Comparison of ENCODE assay signal across 6 cellular contexts in genomic region chr11:119055901-119056300, GRCh38. TPM values are rescaled to one million over a fixed set of nuclear protein-coding genes. Genes with fewer than 3 reads are reported as not detected.
DNase-seq lines count a peak whose midpoint lies in the region; ATAC-seq lines count a peak whose summit lies in the region.

No MANE protein-coding gene starts in this region.

- H3K4me1 Mint-ChIP-seq in effector memory CD8-positive, alpha-beta T cell (ENCODE audit: low read depth in 2 of 2), result peaks cover 27 to 41% of the 10 kb centered on the region in 2 donors

- peaks cover 66% of the 10 kb centered on the region for H3K36me3 Mint-ChIP-seq in effector memory CD8-positive, alpha-beta T cell (ENCODE audit: insufficient read depth)

- peak overlapping the region; percentile 97 for H3K27ac Mint-ChIP-seq in effector memory CD8-positive, alpha-beta T cell

- DNase-seq in D341Med (ENCODE audit: low spot score) (peak; percentile 57), NCI-H226 (peak; percentile 32), renal cortical epithelial cell (ENCODE audit: low read depth) (peak; percentile 66), NCI-H2107 treated with DMSO at 0.1 percent for 48 hours (lab: John Stamatoyannopoulos, UW; ENCODE audit: unreplicated experiment) (no peak), mesenteric fat pad (ENCODE audit: low spot score) (no peak)
- peak in 1 of 3 experiments; percentile 15 for DNase-seq in effector memory CD8-positive, alpha-beta T cell

- H3K4me3 Mint-ChIP-seq in effector memory CD8-positive, alpha-beta T cell, result peak overlapping the region; percentile 95 to 97

- no peaks in the 10 kb centered on the region for H3K9me3 Mint-ChIP-seq in effector memory CD8-positive, alpha-beta T cell

- ATAC-seq in effector memory CD8-positive, alpha-beta T cell (replicated peaks), result no peak

- H3K27me3 Mint-ChIP-seq in effector memory CD8-positive, alpha-beta T cell, result no peaks in the 10 kb centered on the region

RNA-seq across cellular contexts. Expression of gene HYOU1, which starts 1.1 kb away (rescaled TPM):
- total RNA-seq in renal cortical epithelial cell, result 172 and 223 TPM in 2 replicates
- total RNA-seq in mesenteric fat pad, result 115 TPM

RNA-seq across cellular contexts. Expression of gene VPS11, which starts 11.7 kb away (rescaled TPM):
- total RNA-seq in renal cortical epithelial cell (15.8 and 29.3 TPM in 2 replicates), mesenteric fat pad (33.3 TPM)

RNA-seq across cellular contexts. Expression of gene SLC37A4, which starts 25.2 kb away (rescaled TPM):
- total RNA-seq in renal cortical epithelial cell (26.4 and 32.6 TPM in 2 replicates), mesenteric fat pad (10.2 TPM)

RNA-seq across cellular contexts. Expression of gene HMBS, which starts 28.8 kb away (rescaled TPM):
- 12.0 and 24.0 TPM in 2 replicates for total RNA-seq in renal cortical epithelial cell
- total RNA-seq in mesenteric fat pad, result 22.2 TPM

RNA-seq across cellular contexts. Expression of gene TRAPPC4, which starts 37.3 kb away (rescaled TPM):
- total RNA-seq in renal cortical epithelial cell, result 102 and 103 TPM in 2 replicates
- 52.8 TPM for total RNA-seq in mesenteric fat pad

Comparison
In these comparisons a context has a peak if more than half of its experiments do, and no peak if none do; other contexts are left out.
1. DNase-seq: peak in D341Med (single experiment), NCI-H226 (single experiment) and renal cortical epithelial cell (single experiment); none in NCI-H2107 treated with DMSO at 0.1 percent for 48 hours (single experiment) and mesenteric fat pad (single experiment).